Comparison of ENCODE assay signal across 1 cellular context in the genomic region with DNA sequence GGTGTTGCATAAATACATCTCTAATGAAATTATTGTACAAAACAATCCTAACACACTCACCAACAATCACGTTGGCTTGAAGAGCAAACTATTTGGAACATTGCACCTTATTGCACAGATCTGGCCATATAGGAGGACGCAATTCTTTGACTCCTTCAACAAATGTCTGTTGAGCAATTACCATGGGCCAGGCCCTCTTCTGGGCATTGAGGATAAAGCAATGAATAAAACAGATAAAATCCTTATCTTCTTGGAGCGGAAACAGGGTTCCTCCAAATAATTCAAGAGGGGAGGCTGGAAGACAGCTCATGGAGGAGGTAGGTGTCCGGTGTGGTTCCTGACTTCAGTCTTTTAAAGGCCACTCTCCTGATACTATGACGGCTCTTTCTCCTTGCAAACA.
TF ChIP-seq lines count a peak whose summit lies in the region.

No MANE protein-coding gene starts in this region.

TF ChIP-seq in IMR-90, 13 proteins besides CTCF, POLR2A, EP300 and RAD21:
- TF ChIP-seq USF2 (IDR thresholded peaks at IDR 0.05; ENCODE audit: low read depth, low read length) = no peak
- no peak for TF ChIP-seq CHD1 (IDR thresholded peaks at IDR 0.05; ENCODE audit: low read depth, low read length)
- no peak for TF ChIP-seq CEBPB (IDR thresholded peaks at IDR 0.05; ENCODE audit: low read depth, low read length)
- no peak for TF ChIP-seq SMC3 (IDR thresholded peaks at IDR 0.05; ENCODE audit: low read depth, low read length)
- TF ChIP-seq MXI1 (IDR thresholded peaks at IDR 0.05; ENCODE audit: borderline replicate concordance, low read depth, low read length) = no peak
- TF ChIP-seq FOS (IDR thresholded peaks at IDR 0.05; ENCODE audit: low read depth, low read length) = no peak
- no peak for TF ChIP-seq NFE2L2 (IDR thresholded peaks at IDR 0.05; ENCODE audit: low read depth, low read length)
- TF ChIP-seq RFX5 (IDR thresholded peaks at IDR 0.05; ENCODE audit: low read depth, low read length) = no peak
- TF ChIP-seq MAZ (IDR thresholded peaks at IDR 0.05; ENCODE audit: borderline replicate concordance, low read depth, low read length) = no peak
- no peak for TF ChIP-seq MAFK (IDR thresholded peaks at IDR 0.05; ENCODE audit: low read depth, low read length)
- no peak for TF ChIP-seq RCOR1 (IDR thresholded peaks at IDR 0.05; ENCODE audit: insufficient replicate concordance, low read length)
- TF ChIP-seq ELK1 (IDR thresholded peaks at IDR 0.05; ENCODE audit: borderline replicate concordance, low read depth, low read length) = no peak
- TF ChIP-seq BHLHE40 (IDR thresholded peaks at IDR 0.05; ENCODE audit: low read depth, low read length) = no peak
